In the genomic region with DNA sequence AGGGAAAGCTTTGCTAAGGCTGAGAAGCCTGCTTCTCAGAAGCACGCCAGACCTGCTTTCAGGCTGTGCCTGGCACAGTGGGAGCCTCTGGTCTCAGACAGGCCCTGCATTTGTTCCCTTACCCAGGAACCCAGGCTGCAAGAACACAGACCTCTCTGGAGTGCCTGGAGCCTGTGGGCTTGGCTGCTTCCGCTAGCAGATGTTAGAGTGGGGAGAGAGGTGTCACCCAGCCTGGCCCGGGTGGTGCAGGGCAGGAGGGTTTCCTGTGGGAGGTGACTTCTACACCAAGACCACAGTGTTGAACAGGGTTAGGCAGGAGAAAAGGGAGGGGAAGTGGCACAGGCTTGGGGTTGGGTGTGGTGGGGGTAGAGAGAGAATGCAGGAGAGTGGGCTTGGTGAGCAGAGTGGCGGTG, we compare ENCODE assay signal across 9 cellular contexts. TPM values are rescaled to one million over a fixed set of nuclear protein-coding genes. Genes with fewer than 3 reads are reported as not detected.
DNase-seq lines count a peak whose midpoint lies in the region; ATAC-seq lines count a peak whose summit lies in the region.
"Had no signal": no experiment of that assay in that cellular context is flagged by ENCODE, and none has a peak within 500 bp of the region (broad histone marks: within the 10 kb centered on the region; RNA-seq: fewer than 3 reads in every experiment).

No MANE protein-coding gene starts in this region.

- POLR2A ChIA-PET in T-cell (lab: Charles Lee) = no interaction called here

- H3K9me3 Mint-ChIP-seq in T-cell = peaks cover 4 to 12% (median 7%) of the 10 kb centered on the region in 3 donors
- H3K9me3 Mint-ChIP-seq in activated naive CD4-positive, alpha-beta T cell treated with anti-CD3 and anti-CD28 coated beads for 36 hours = peaks cover 11% of the 10 kb centered on the region

- peaks cover 7% of the 10 kb centered on the region for H3K36me3 Mint-ChIP-seq in T-cell
- no peaks in the 10 kb centered on the region for H3K36me3 Mint-ChIP-seq in activated naive CD4-positive, alpha-beta T cell treated with anti-CD3 and anti-CD28 coated beads for 36 hours (ENCODE audit: low read depth)

- ATAC-seq in GM18868 (IDR thresholded peaks at IDR 0.05; ENCODE audit: unreplicated experiment) = peak; percentile 39
- peak; percentile 96 to 97 (median 97) for ATAC-seq in T-cell (replicated peaks in 1 of 4)
- ATAC-seq in HG03439 (IDR thresholded peaks at IDR 0.05; ENCODE audit: unreplicated experiment) = no peak

- H3K27ac Mint-ChIP-seq in T-cell = peak overlapping the region; percentile 91 to 95
- peak overlapping the region; percentile 90 for H3K27ac Mint-ChIP-seq in activated naive CD4-positive, alpha-beta T cell treated with anti-CD3 and anti-CD28 coated beads for 36 hours

- peak overlapping the region; percentile 41 to 72 (median 60) for H3K4me3 Mint-ChIP-seq in T-cell
- peak overlapping the region; percentile 10 for H3K4me3 Mint-ChIP-seq in activated naive CD4-positive, alpha-beta T cell treated with anti-CD3 and anti-CD28 coated beads for 36 hours

- H3K27me3 Mint-ChIP-seq in T-cell = no peaks in the 10 kb centered on the region
- no peaks in the 10 kb centered on the region for H3K27me3 Mint-ChIP-seq in activated naive CD4-positive, alpha-beta T cell treated with anti-CD3 and anti-CD28 coated beads for 36 hours (ENCODE audit: low read depth)

- CTCF ChIA-PET in T-cell (lab: Charles Lee) = interaction anchor here (0.6 to 1.8 kb wide), 5 partner anchors 9 to 936 kb away, joined by 3 to 6 read pairs (median 4); no protein-coding TSS in a partner anchor
- CTCF ChIA-PET in activated naive CD4-positive, alpha-beta T cell treated with anti-CD3 and anti-CD28 coated beads for 36 hours (lab: Charles Lee) = interaction anchor here (0.6 to 5.1 kb wide), 6 partner anchors 9 to 56 kb away, joined by 3 to 94 read pairs (median 7); no protein-coding TSS in a partner anchor

- H3K4me1 Mint-ChIP-seq in T-cell = peaks cover 27 to 51% (median 36%) of the 10 kb centered on the region in 3 donors
- H3K4me1 Mint-ChIP-seq in activated naive CD4-positive, alpha-beta T cell treated with anti-CD3 and anti-CD28 coated beads for 36 hours (ENCODE audit: low read depth) = peaks cover 33% of the 10 kb centered on the region

- DNase-seq in T-cell (peak; percentile 60 to 87 (median 78)), amygdala (lab: John Stamatoyannopoulos, UW) (no peak), A172 (ENCODE audit: low spot score) (no peak), SIG-M5 (lab: John Stamatoyannopoulos, UW) (no peak)
- DNase-seq in activated naive CD4-positive, alpha-beta T cell treated with anti-CD3 and anti-CD28 coated beads for 36 hours = peak; percentile 80
- peak; percentile 63 for DNase-seq in stimulated activated CD4-positive, alpha-beta T cell treated with anti-CD3 and anti-CD28 coated beads, Interleukin-1b, Interleukin-23, amount 100 ng/mL, for 48 hours
- DNase-seq: NCI-H2081 treated with DMSO at 0.1 percent for 48 hours had no signal

- intact Hi-C loops in activated naive CD4-positive, alpha-beta T cell treated with anti-CD3 and anti-CD28 coated beads for 36 hours (cut with micrococcal nuclease) = loop anchor here (5.0 kb wide), 1 partner anchor 280 kb away; no protein-coding TSS in a partner anchor

RNA-seq across cellular contexts. Expression of gene ADGRG1, which starts 35.8 kb away (rescaled TPM):
- total RNA-seq in T-cell = 10 to 100 TPM in 4 of 5 donors, 1 to 10 TPM in 1; 7.8 to 91.7 (median 11.7) TPM
- total RNA-seq in activated naive CD4-positive, alpha-beta T cell treated with anti-CD3 and anti-CD28 coated beads for 36 hours = 1 to 10 TPM in 1 of 2 experiments, under 1 TPM in 1; 0.93 to 1.0 TPM
- 26.9 and 32.6 TPM in 2 replicates for total RNA-seq in A172 (2014; rRNA removed; shearing (Covaris generic))

RNA-seq across cellular contexts. Expression of gene ADGRG5, which starts 50.2 kb away (rescaled TPM):
- total RNA-seq in T-cell = 10 to 100 TPM in 1 of 5 donors, 1 to 10 TPM in 4; 1.5 to 10.2 (median 5.9) TPM
- 1 to 10 TPM; 1.0 to 1.2 TPM for total RNA-seq in activated naive CD4-positive, alpha-beta T cell treated with anti-CD3 and anti-CD28 coated beads for 36 hours
- total RNA-seq in A172 (2014; rRNA removed; shearing (Covaris generic)) = not detected in 2 replicates

RNA-seq across cellular contexts. Expression of gene CCDC102A, which starts 56.2 kb away (rescaled TPM):
- total RNA-seq in T-cell = 10 to 100 TPM in 1 of 5 donors, 1 to 10 TPM in 4; 6.1 to 11.2 (median 6.6) TPM
- total RNA-seq in activated naive CD4-positive, alpha-beta T cell treated with anti-CD3 and anti-CD28 coated beads for 36 hours = 1 to 10 TPM; 7.1 to 7.7 TPM
- total RNA-seq in A172 (2014; rRNA removed; shearing (Covaris generic)) = 6.9 and 16.5 TPM in 2 replicates

Comparison
In these comparisons a context has a peak if more than half of its experiments do, and no peak if none do; other contexts are left out.
1. DNase-seq: peak in T-cell (34 of 34), activated naive CD4-positive, alpha-beta T cell treated with anti-CD3 and anti-CD28 coated beads for 36 hours (single experiment) and stimulated activated CD4-positive, alpha-beta T cell treated with anti-CD3 and anti-CD28 coated beads, Interleukin-1b, Interleukin-23, amount 100 ng/mL, for 48 hours (single experiment); none in amygdala (0 of 56), A172 (single experiment) and SIG-M5 (single experiment).
2. RNA of gene ADGRG1, which starts 35.8 kb away (total RNA-seq): 26.9 to 32.6 TPM in A172 and 7.8 to 91.7 TPM in T-cell; 0.93 to 1.0 TPM in activated naive CD4-positive, alpha-beta T cell treated with anti-CD3 and anti-CD28 coated beads for 36 hours; every median in the first group is over 4 times any median in the second.